Comparison of ENCODE assay signal across 13 cellular contexts in the genomic region with DNA sequence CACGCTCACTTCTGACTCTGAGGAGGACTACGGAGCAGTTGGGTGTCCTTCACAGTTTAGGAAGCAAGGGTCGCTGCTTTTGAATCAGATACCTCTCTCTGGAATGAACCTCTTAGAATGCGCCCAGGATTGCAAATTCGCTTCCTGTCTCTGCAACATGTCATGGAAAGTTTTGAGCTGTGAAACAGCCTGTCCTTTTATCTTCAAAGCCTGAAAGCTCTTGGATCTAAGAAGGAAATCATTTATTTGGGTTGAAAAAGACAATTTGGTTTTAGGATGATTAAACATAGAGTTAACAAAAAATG.
"Had no signal": no experiment of that assay in that cellular context is flagged by ENCODE, and none has a peak within 500 bp of the region (broad histone marks: within the 10 kb centered on the region; RNA-seq: fewer than 3 reads in every experiment).

No MANE protein-coding gene starts in this region.

- DNase-seq: activated CD4-positive, alpha-beta T cell treated with anti-CD3 and anti-CD28 coated beads, Interleukin-2, amount 50 U/mL, for 4 hours; activated naive CD4-positive, alpha-beta T cell treated with anti-CD3 and anti-CD28 coated beads for 36 hours; adrenal gland; foreskin keratinocyte; immature natural killer cell; left cardiac atrium; lower lobe of right lung; posterior cingulate gyrus; retina; thyroid gland had no signal

- ATAC-seq: activated CD4-positive, CD25-positive, alpha-beta regulatory T cell treated with anti-CD3 and anti-CD28 coated beads, Interleukin-2, amount 50 U/mL, for 24 hours; foreskin keratinocyte; left cardiac atrium; lower lobe of right lung; naive thymus-derived CD4-positive, alpha-beta T cell; stimulated activated memory B cell treated with anti-CD40 and anti-IgM and Interleukin-4, amounts not matched to agents 10 μg/mL and 1 μg/mL and 100 μg/mL, for 72 hours had no signal

- H3K27ac ChIP-seq: adrenal gland, foreskin keratinocyte, lower lobe of right lung, thyroid gland had no signal

- H3K4me1 ChIP-seq: adrenal gland, foreskin keratinocyte, lower lobe of right lung had no signal

- H3K27me3 ChIP-seq: adrenal gland, foreskin keratinocyte, thyroid gland had no signal

- H3K36me3 ChIP-seq: adrenal gland, lower lobe of right lung, thyroid gland had no signal

- H3K9me3 ChIP-seq: adrenal gland, lower lobe of right lung, thyroid gland had no signal

- H3K4me3 ChIP-seq: adrenal gland, lower lobe of right lung, thyroid gland had no signal
